ENCODE assay signal across 13 cellular contexts in genomic region chr2:54551123-54551756, GRCh38.
DNase-seq lines count a peak whose midpoint lies in the region; ATAC-seq and TF ChIP-seq lines count a peak whose summit lies in the region.
"Had no signal": no experiment of that assay in that cellular context is flagged by ENCODE, and none has a peak within 500 bp of the region (broad histone marks: within the 10 kb centered on the region; RNA-seq: fewer than 3 reads in every experiment).

No MANE protein-coding gene starts in this region.

- H3K4me1 Mint-ChIP-seq in activated CD8-positive, alpha-beta T cell treated with anti-CD3 and anti-CD28 coated beads for 36 hours (ENCODE audit: low read depth), result peaks cover 39% of the 10 kb centered on the region
- peaks cover 68% of the 10 kb centered on the region for H3K4me1 Mint-ChIP-seq in activated T-helper 1 cell treated with anti-CD3 and anti-CD28 coated beads, Interleukin-12 subunit alpha, Interleukin-12 subunit beta, Interleukin-2, Interleukin-4 antibody, amounts not matched to agents 30 ng/mL and 10 ng/mL and 1 ng/mL, durations not matched to agents 14 hours and 24 hours and 36 hours (ENCODE audit: low read depth)

- DNase-seq in body of pancreas, result peak; percentile 52 to 74 (median 70)
- DNase-seq in stomach, result peak; percentile 72
- no peak for DNase-seq in NCI-H2196 (lab: John Stamatoyannopoulos, UW; ENCODE audit: unreplicated experiment)
- DNase-seq in NCI-H187 (lab: John Stamatoyannopoulos, UW), result no peak
- no peak for DNase-seq in activated CD8-positive, alpha-beta T cell treated with anti-CD3 and anti-CD28 coated beads for 36 hours
- DNase-seq in activated T-helper 1 cell treated with anti-CD3 and anti-CD28 coated beads, Interleukin-12 subunit alpha, Interleukin-12 subunit beta, Interleukin-2, Interleukin-4 antibody, amounts not matched to agents 30 ng/mL and 10 ng/mL and 1 ng/mL, durations not matched to agents 14 hours and 24 hours and 36 hours (ENCODE audit: low spot score), result no peak
- DNase-seq: activated effector memory CD4-positive, alpha-beta T cell treated with anti-CD3 and anti-CD28 coated beads, Interleukin-2, amount 50 U/mL, for 16 hours; GDM1; NCI-H2107; T-helper 9 cell had no signal

- no peak for TF ChIP-seq CTCF in body of pancreas (IDR thresholded peaks at IDR 0.05)
- TF ChIP-seq CTCF in stomach (IDR thresholded peaks at IDR 0.05), result no peak
- no peak for TF ChIP-seq CTCF in activated CD8-positive, alpha-beta T cell treated with anti-CD3 and anti-CD28 coated beads for 36 hours (IDR thresholded peaks at IDR 0.05)

- no peak overlapping the region for H3K4me3 Mint-ChIP-seq in activated CD8-positive, alpha-beta T cell treated with anti-CD3 and anti-CD28 coated beads for 36 hours
- H3K4me3 Mint-ChIP-seq in activated T-helper 1 cell treated with anti-CD3 and anti-CD28 coated beads, Interleukin-12 subunit alpha, Interleukin-12 subunit beta, Interleukin-2, Interleukin-4 antibody, amounts not matched to agents 30 ng/mL and 10 ng/mL and 1 ng/mL, durations not matched to agents 14 hours and 24 hours and 36 hours, result no peak overlapping the region

- H3K27ac Mint-ChIP-seq in activated CD8-positive, alpha-beta T cell treated with anti-CD3 and anti-CD28 coated beads for 36 hours, result no peak overlapping the region
- H3K27ac Mint-ChIP-seq in activated T-helper 1 cell treated with anti-CD3 and anti-CD28 coated beads, Interleukin-12 subunit alpha, Interleukin-12 subunit beta, Interleukin-2, Interleukin-4 antibody, amounts not matched to agents 30 ng/mL and 10 ng/mL and 1 ng/mL, durations not matched to agents 14 hours and 24 hours and 36 hours, result no peak overlapping the region

- intact Hi-C loops in body of pancreas (cut with DNase I), result no loop called here
- intact Hi-C loops in stomach (cut with DNase I; ENCODE audit: low total_unique reads), result no loop called here
- intact Hi-C loops in activated CD8-positive, alpha-beta T cell treated with anti-CD3 and anti-CD28 coated beads for 36 hours (cut with micrococcal nuclease), result no loop called here
- intact Hi-C loops in activated T-helper 1 cell treated with anti-CD3 and anti-CD28 coated beads, Interleukin-12 subunit alpha, Interleukin-12 subunit beta, Interleukin-2, Interleukin-4 antibody, amounts not matched to agents 30 ng/mL and 10 ng/mL and 1 ng/mL, durations not matched to agents 14 hours and 24 hours and 36 hours (cut with micrococcal nuclease), result loop anchor here (10.0 kb wide), 1 partner anchor 1144 kb away; the partner anchor contains the start of gene PNPT1

- POLR2A ChIA-PET in activated CD8-positive, alpha-beta T cell treated with anti-CD3 and anti-CD28 coated beads for 36 hours (lab: Charles Lee), result no interaction called here

- ATAC-seq in GM19397 (IDR thresholded peaks at IDR 0.05; ENCODE audit: unreplicated experiment) (peak; percentile 52), HG02981 (IDR thresholded peaks at IDR 0.05; ENCODE audit: unreplicated experiment) (peak; percentile 53), body of pancreas (peak; percentile 74)
- ATAC-seq in activated CD8-positive, alpha-beta T cell treated with anti-CD3 and anti-CD28 coated beads for 36 hours, result no peak

- no peak for TF ChIP-seq EP300 in stomach (IDR thresholded peaks at IDR 0.05)

- no peak for TF ChIP-seq POLR2A in body of pancreas (IDR thresholded peaks at IDR 0.05)
- TF ChIP-seq POLR2A in stomach (IDR thresholded peaks at IDR 0.05), result no peak

- CTCF ChIA-PET in activated CD8-positive, alpha-beta T cell treated with anti-CD3 and anti-CD28 coated beads for 36 hours (lab: Charles Lee), result interaction anchor here (1.0 to 1.6 kb wide), 2 partner anchors 19 to 106 kb away, joined by 3 to 6 read pairs; no protein-coding TSS in a partner anchor

- H3K27ac ChIP-seq in body of pancreas (peak overlapping the region; percentile 55 to 84 (median 82)), stomach (peak overlapping the region; percentile 18 to 65 (median 55))
- H3K27ac ChIP-seq: vagina had no signal

- WGBS in body of pancreas, 2 donors, result 5 to 6% methylated on average over 4 of the region's 4 CpGs
- 21 to 38% (median 28%) methylated on average over 4 of the region's 4 CpGs for WGBS in stomach, 5 donors

- H3K9me3 Mint-ChIP-seq in activated CD8-positive, alpha-beta T cell treated with anti-CD3 and anti-CD28 coated beads for 36 hours, result no peaks in the 10 kb centered on the region
- no peaks in the 10 kb centered on the region for H3K9me3 Mint-ChIP-seq in activated T-helper 1 cell treated with anti-CD3 and anti-CD28 coated beads, Interleukin-12 subunit alpha, Interleukin-12 subunit beta, Interleukin-2, Interleukin-4 antibody, amounts not matched to agents 30 ng/mL and 10 ng/mL and 1 ng/mL, durations not matched to agents 14 hours and 24 hours and 36 hours

- peaks cover 38% of the 10 kb centered on the region for H3K4me1 ChIP-seq in body of pancreas
- H3K4me1 ChIP-seq in stomach, result peaks cover 25 to 72% (median 51%) of the 10 kb centered on the region in 4 donors

- no peak overlapping the region for H3K4me3 ChIP-seq in body of pancreas
- no peak overlapping the region for H3K4me3 ChIP-seq in stomach
- H3K4me3 ChIP-seq: vagina had no signal

- no peaks in the 10 kb centered on the region for H3K27me3 Mint-ChIP-seq in activated CD8-positive, alpha-beta T cell treated with anti-CD3 and anti-CD28 coated beads for 36 hours
- H3K27me3 Mint-ChIP-seq in activated T-helper 1 cell treated with anti-CD3 and anti-CD28 coated beads, Interleukin-12 subunit alpha, Interleukin-12 subunit beta, Interleukin-2, Interleukin-4 antibody, amounts not matched to agents 30 ng/mL and 10 ng/mL and 1 ng/mL, durations not matched to agents 14 hours and 24 hours and 36 hours (ENCODE audit: insufficient read depth), result peaks cover 6% of the 10 kb centered on the region

- no peaks in the 10 kb centered on the region for H3K9me3 ChIP-seq in body of pancreas
- H3K9me3 ChIP-seq in stomach, result no peaks in the 10 kb centered on the region
- H3K9me3 ChIP-seq: vagina had no signal

- H3K27me3 ChIP-seq in body of pancreas (no peaks in the 10 kb centered on the region), stomach (no peaks in the 10 kb centered on the region)
- H3K27me3 ChIP-seq: vagina had no signal

- no peaks in the 10 kb centered on the region for H3K36me3 ChIP-seq in body of pancreas (replicated peaks in 1 of 2; ENCODE audit: insufficient read depth in 1 of 2, low read depth in 2 of 2)
- no peaks in the 10 kb centered on the region for H3K36me3 ChIP-seq in stomach
- H3K36me3 ChIP-seq: vagina had no signal

- H3K36me3 Mint-ChIP-seq in activated CD8-positive, alpha-beta T cell treated with anti-CD3 and anti-CD28 coated beads for 36 hours (ENCODE audit: low read depth), result no peaks in the 10 kb centered on the region
- no peaks in the 10 kb centered on the region for H3K36me3 Mint-ChIP-seq in activated T-helper 1 cell treated with anti-CD3 and anti-CD28 coated beads, Interleukin-12 subunit alpha, Interleukin-12 subunit beta, Interleukin-2, Interleukin-4 antibody, amounts not matched to agents 30 ng/mL and 10 ng/mL and 1 ng/mL, durations not matched to agents 14 hours and 24 hours and 36 hours (ENCODE audit: low read depth)

Comparison
In these comparisons a context has a peak if more than half of its experiments do, and no peak if none do; other contexts are left out.
1. DNase-seq: peak in body of pancreas (4 of 4) and stomach (single experiment); none in NCI-H2196 (single experiment), NCI-H187 (0 of 2), activated CD8-positive, alpha-beta T cell treated with anti-CD3 and anti-CD28 coated beads for 36 hours (single experiment) and activated T-helper 1 cell treated with anti-CD3 and anti-CD28 coated beads, Interleukin-12 subunit alpha, Interleukin-12 subunit beta, Interleukin-2, Interleukin-4 antibody, amounts not matched to agents 30 ng/mL and 10 ng/mL and 1 ng/mL, durations not matched to agents 14 hours and 24 hours and 36 hours (single experiment).